ENCODE assay signal across 1 cellular context in genomic region chr15:58203537-58203936, GRCh38.
TF ChIP-seq lines count a peak whose summit lies in the region.

No MANE protein-coding gene starts in this region.

TF ChIP-seq in K562, 482 proteins besides CTCF, POLR2A, EP300 and RAD21 (continued from another document):
- peak; percentile 93 for TF ChIP-seq ZNF316 (IDR thresholded peaks at IDR 0.05)
- TF ChIP-seq, protein P1, sequence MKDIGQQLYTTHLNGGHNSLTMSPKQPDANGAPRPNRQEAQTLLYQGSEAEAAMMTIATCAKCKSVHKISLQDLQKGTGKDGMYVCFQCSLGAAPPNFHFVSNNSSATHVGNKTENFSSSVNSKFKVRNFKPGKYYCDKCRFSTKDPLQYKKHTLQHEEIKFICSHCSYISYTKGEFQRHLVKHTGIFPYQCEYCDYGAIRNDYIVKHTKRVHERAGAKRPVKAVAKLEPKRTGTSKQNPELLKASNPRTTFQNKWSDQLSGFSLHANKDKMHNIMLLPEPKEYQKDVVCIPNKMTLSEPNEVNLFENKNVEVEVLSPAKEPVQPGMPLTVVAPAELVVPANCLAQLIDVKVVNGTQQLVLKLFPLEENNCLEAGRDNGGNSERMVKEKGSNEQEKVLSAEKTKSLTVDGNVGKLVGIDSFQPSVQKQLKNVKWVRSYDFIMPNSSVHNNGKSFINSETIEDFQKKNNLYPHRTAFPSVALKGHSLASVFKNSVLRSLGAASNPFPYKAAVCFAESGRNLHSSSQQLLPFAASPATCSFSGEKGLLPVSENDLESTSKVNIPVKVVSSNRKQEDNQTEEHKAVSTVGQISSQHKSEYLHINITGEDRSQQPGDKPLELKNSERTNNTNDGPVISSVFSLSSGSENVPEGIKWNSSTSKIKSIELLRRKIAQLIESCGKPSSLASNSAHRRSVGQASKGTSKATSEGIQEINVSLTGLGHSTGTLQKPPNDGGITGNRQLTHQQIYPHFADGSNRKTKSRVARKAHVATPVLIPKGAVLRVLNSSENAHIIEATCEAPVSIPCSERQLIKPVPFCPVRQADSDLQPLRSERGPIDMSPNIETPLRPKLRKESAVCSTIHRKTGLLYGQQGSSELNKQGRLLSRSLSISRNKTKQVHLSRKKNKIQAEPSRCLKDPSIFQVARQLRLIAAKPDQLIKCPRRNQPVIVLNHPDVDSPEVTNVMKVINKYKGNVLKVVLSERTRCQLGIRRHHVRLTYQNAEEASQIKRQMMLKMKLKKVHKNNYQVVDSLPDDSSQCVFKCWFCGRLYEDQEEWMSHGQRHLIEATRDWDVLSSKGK (CRISPR knock-in tag; IDR thresholded peaks at IDR 0.05): no peak
- TF ChIP-seq ZNF232 (CRISPR knock-in tag; IDR thresholded peaks at IDR 0.05): no peak
- TF ChIP-seq CEBPZ (IDR thresholded peaks at IDR 0.05; ENCODE audit: borderline replicate concordance, low read depth, low read length): no peak
- TF ChIP-seq KLF16 (IDR thresholded peaks at IDR 0.05): peak; percentile 86
- TF ChIP-seq SOX6 (IDR thresholded peaks at IDR 0.05): peak; percentile 95
- TF ChIP-seq, protein P2, sequence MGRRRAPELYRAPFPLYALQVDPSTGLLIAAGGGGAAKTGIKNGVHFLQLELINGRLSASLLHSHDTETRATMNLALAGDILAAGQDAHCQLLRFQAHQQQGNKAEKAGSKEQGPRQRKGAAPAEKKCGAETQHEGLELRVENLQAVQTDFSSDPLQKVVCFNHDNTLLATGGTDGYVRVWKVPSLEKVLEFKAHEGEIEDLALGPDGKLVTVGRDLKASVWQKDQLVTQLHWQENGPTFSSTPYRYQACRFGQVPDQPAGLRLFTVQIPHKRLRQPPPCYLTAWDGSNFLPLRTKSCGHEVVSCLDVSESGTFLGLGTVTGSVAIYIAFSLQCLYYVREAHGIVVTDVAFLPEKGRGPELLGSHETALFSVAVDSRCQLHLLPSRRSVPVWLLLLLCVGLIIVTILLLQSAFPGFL (CRISPR knock-in tag; IDR thresholded peaks at IDR 0.05): no peak
- TF ChIP-seq HNRNPUL1 (IDR thresholded peaks at IDR 0.05; ENCODE audit: low read length): no peak
- TF ChIP-seq, protein P3, sequence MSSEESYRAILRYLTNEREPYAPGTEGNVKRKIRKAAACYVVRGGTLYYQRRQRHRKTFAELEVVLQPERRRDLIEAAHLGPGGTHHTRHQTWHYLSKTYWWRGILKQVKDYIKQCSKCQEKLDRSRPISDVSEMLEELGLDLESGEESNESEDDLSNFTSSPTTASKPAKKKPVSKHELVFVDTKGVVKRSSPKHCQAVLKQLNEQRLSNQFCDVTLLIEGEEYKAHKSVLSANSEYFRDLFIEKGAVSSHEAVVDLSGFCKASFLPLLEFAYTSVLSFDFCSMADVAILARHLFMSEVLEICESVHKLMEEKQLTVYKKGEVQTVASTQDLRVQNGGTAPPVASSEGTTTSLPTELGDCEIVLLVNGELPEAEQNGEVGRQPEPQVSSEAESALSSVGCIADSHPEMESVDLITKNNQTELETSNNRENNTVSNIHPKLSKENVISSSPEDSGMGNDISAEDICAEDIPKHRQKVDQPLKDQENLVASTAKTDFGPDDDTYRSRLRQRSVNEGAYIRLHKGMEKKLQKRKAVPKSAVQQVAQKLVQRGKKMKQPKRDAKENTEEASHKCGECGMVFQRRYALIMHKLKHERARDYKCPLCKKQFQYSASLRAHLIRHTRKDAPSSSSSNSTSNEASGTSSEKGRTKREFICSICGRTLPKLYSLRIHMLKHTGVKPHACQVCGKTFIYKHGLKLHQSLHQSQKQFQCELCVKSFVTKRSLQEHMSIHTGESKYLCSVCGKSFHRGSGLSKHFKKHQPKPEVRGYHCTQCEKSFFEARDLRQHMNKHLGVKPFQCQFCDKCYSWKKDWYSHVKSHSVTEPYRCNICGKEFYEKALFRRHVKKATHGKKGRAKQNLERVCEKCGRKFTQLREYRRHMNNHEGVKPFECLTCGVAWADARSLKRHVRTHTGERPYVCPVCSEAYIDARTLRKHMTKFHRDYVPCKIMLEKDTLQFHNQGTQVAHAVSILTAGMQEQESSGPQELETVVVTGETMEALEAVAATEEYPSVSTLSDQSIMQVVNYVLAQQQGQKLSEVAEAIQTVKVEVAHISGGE (CRISPR knock-in tag; IDR thresholded peaks at IDR 0.05): peak in 1 of 3 experiments; percentile 53; a peak in 2 of 6 replicates
- TF ChIP-seq MYBL2 (IDR thresholded peaks at IDR 0.05; ENCODE audit: low read depth): no peak
- no peak for TF ChIP-seq MYBL2 (CRISPR knock-in tag; IDR thresholded peaks at IDR 0.05; ENCODE audit: borderline replicate concordance)
- peak in 1 of 2 experiments; percentile 37; a peak in 2 of 4 replicates for TF ChIP-seq NRF1 (conservative IDR thresholded peaks at IDR 0.05 in 1 of 2, IDR thresholded peaks at IDR 0.05 in 1 of 2)
- peak; percentile 93 for TF ChIP-seq FOSL1 (tag; conservative IDR thresholded peaks at IDR 0.05)
- TF ChIP-seq, protein P4, sequence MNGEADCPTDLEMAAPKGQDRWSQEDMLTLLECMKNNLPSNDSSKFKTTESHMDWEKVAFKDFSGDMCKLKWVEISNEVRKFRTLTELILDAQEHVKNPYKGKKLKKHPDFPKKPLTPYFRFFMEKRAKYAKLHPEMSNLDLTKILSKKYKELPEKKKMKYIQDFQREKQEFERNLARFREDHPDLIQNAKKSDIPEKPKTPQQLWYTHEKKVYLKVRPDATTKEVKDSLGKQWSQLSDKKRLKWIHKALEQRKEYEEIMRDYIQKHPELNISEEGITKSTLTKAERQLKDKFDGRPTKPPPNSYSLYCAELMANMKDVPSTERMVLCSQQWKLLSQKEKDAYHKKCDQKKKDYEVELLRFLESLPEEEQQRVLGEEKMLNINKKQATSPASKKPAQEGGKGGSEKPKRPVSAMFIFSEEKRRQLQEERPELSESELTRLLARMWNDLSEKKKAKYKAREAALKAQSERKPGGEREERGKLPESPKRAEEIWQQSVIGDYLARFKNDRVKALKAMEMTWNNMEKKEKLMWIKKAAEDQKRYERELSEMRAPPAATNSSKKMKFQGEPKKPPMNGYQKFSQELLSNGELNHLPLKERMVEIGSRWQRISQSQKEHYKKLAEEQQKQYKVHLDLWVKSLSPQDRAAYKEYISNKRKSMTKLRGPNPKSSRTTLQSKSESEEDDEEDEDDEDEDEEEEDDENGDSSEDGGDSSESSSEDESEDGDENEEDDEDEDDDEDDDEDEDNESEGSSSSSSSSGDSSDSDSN (IDR thresholded peaks at IDR 0.05; ENCODE audit: borderline replicate concordance in 1 of 2, low read depth in 2 of 2, low read length in 2 of 2): no peak
- no peak for TF ChIP-seq PHF8 (IDR thresholded peaks at IDR 0.05; ENCODE audit: borderline replicate concordance, low read length)
- TF ChIP-seq ZNF134 (CRISPR knock-in tag; conservative IDR thresholded peaks at IDR 0.05): no peak
- peak; percentile 37; the same call in 1 of the 2 replicates for TF ChIP-seq CHAMP1 (IDR thresholded peaks at IDR 0.05)
- TF ChIP-seq ZNF696 (CRISPR knock-in tag; conservative IDR thresholded peaks at IDR 0.05): no peak
- TF ChIP-seq ZNF146 (CRISPR knock-in tag; IDR thresholded peaks at IDR 0.05; ENCODE audit: unreplicated experiment): no peak
- TF ChIP-seq ZNF133 (CRISPR knock-in tag; IDR thresholded peaks at IDR 0.05): no peak
- no peak for TF ChIP-seq CHCHD3 (CRISPR knock-in tag; IDR thresholded peaks at IDR 0.05)
- TF ChIP-seq EP400 (IDR thresholded peaks at IDR 0.05): peak; percentile 32
- no peak for TF ChIP-seq E2F5 (CRISPR knock-in tag; IDR thresholded peaks at IDR 0.05)
- TF ChIP-seq PURB (CRISPR knock-in tag; IDR thresholded peaks at IDR 0.05; ENCODE audit: low read depth): no peak
- TF ChIP-seq, protein P5, sequence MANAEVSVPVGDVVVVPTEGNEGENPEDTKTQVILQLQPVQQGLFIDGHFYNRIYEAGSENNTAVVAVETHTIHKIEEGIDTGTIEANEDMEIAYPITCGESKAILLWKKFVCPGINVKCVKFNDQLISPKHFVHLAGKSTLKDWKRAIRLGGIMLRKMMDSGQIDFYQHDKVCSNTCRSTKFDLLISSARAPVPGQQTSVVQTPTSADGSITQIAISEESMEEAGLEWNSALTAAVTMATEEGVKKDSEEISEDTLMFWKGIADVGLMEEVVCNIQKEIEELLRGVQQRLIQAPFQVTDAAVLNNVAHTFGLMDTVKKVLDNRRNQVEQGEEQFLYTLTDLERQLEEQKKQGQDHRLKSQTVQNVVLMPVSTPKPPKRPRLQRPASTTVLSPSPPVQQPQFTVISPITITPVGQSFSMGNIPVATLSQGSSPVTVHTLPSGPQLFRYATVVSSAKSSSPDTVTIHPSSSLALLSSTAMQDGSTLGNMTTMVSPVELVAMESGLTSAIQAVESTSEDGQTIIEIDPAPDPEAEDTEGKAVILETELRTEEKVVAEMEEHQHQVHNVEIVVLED (CRISPR knock-in tag; IDR thresholded peaks at IDR 0.05): no peak
- TF ChIP-seq, protein P6, sequence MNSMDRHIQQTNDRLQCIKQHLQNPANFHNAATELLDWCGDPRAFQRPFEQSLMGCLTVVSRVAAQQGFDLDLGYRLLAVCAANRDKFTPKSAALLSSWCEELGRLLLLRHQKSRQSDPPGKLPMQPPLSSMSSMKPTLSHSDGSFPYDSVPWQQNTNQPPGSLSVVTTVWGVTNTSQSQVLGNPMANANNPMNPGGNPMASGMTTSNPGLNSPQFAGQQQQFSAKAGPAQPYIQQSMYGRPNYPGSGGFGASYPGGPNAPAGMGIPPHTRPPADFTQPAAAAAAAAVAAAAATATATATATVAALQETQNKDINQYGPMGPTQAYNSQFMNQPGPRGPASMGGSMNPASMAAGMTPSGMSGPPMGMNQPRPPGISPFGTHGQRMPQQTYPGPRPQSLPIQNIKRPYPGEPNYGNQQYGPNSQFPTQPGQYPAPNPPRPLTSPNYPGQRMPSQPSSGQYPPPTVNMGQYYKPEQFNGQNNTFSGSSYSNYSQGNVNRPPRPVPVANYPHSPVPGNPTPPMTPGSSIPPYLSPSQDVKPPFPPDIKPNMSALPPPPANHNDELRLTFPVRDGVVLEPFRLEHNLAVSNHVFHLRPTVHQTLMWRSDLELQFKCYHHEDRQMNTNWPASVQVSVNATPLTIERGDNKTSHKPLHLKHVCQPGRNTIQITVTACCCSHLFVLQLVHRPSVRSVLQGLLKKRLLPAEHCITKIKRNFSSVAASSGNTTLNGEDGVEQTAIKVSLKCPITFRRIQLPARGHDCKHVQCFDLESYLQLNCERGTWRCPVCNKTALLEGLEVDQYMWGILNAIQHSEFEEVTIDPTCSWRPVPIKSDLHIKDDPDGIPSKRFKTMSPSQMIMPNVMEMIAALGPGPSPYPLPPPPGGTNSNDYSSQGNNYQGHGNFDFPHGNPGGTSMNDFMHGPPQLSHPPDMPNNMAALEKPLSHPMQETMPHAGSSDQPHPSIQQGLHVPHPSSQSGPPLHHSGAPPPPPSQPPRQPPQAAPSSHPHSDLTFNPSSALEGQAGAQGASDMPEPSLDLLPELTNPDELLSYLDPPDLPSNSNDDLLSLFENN (IDR thresholded peaks at IDR 0.05; ENCODE audit: low read depth in 2 of 2, low read length in 2 of 2): peak in 1 of 2 experiments; percentile 86; a peak in 2 of 4 replicates
- TF ChIP-seq, protein P7, sequence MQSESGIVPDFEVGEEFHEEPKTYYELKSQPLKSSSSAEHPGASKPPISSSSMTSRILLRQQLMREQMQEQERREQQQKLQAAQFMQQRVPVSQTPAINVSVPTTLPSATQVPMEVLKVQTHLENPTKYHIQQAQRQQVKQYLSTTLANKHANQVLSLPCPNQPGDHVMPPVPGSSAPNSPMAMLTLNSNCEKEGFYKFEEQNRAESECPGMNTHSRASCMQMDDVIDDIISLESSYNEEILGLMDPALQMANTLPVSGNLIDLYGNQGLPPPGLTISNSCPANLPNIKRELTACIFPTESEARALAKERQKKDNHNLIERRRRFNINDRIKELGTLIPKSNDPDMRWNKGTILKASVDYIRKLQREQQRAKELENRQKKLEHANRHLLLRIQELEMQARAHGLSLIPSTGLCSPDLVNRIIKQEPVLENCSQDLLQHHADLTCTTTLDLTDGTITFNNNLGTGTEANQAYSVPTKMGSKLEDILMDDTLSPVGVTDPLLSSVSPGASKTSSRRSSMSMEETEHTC (IDR thresholded peaks at IDR 0.05): no peak
